Comparison of ENCODE assay signal across 29 cellular contexts in genomic region chr2:16102976-16103380, GRCh38.
A peak's percentile ranks its signal among the peaks of the same experiment; 100 is the strongest.
DNase-seq lines count a peak whose midpoint lies in the region; ATAC-seq and TF ChIP-seq lines count a peak whose summit lies in the region.
"Had no signal": no experiment of that assay in that cellular context is flagged by ENCODE, and none has a peak within 500 bp of the region (broad histone marks: within the 10 kb centered on the region; RNA-seq: fewer than 3 reads in every experiment).

No MANE protein-coding gene starts in this region.

- H4K20me1 ChIP-seq in GM23338 (replicated peaks; ENCODE audit: insufficient read depth) (no peaks in the 10 kb centered on the region), neural progenitor cell (ENCODE audit: low read depth) (no peaks in the 10 kb centered on the region), PC-9 (ENCODE audit: insufficient read depth) (no peaks in the 10 kb centered on the region)

- H3K4me1 Mint-ChIP-seq in GM23338 (peaks cover 63% of the 10 kb centered on the region), neural progenitor cell (peaks cover 54% of the 10 kb centered on the region)
- H3K4me1 Mint-ChIP-seq: activated CD4-positive, alpha-beta T cell treated with anti-CD3 and anti-CD28 coated beads for 36 hours; memory B cell; naive B cell had no signal

- H3K27ac Mint-ChIP-seq in GM23338 (peak overlapping the region; percentile 90), neural progenitor cell (no peak overlapping the region)
- H3K27ac Mint-ChIP-seq: activated CD4-positive, alpha-beta T cell treated with anti-CD3 and anti-CD28 coated beads for 36 hours; activated CD8-positive, alpha-beta T cell treated with anti-CD3 and anti-CD28 coated beads, Interleukin-2, amount 10 ng/mL, durations not matched to agents 7 days and 5 days; activated T-helper 2 cell treated with anti-CD3 and anti-CD28 coated beads, Interferon-gamma antibody, Interleukin-2, Interleukin-4, amounts not matched to agents 10 μg/mL and 5 μg/mL and 100 μg/mL, durations not matched to agents 14 hours and 24 hours and 36 hours; CD4-positive, alpha-beta T cell; memory B cell; naive B cell had no signal

- H2AFZ ChIP-seq in GM23338 (no peak overlapping the region), neural progenitor cell (replicated peaks) (peak overlapping the region; percentile 55), PC-9 (no peak overlapping the region)
- H2AFZ ChIP-seq: GM23248 had no signal

- peaks cover 35% of the 10 kb centered on the region for H3K4me1 ChIP-seq in GM23338 (ENCODE audit: insufficient read depth)
- peaks cover 41% of the 10 kb centered on the region; the same call in 1 of the 2 replicates for H3K4me1 ChIP-seq in iPS-20b (ENCODE audit: insufficient read depth, low read length)
- peaks cover 49% of the 10 kb centered on the region for H3K4me1 ChIP-seq in neural progenitor cell
- H3K4me1 ChIP-seq in left lung, result no peaks in the 10 kb centered on the region
- H3K4me1 ChIP-seq in PC-9 (replicated peaks; ENCODE audit: insufficient read depth), result no peaks in the 10 kb centered on the region

- H3K4me3 ChIP-seq in GM23338, result no peak overlapping the region
- H3K4me3 ChIP-seq in iPS-20b (ENCODE audit: low read length), result no peak overlapping the region; the same call in 1 of the 2 replicates
- no peak overlapping the region for H3K4me3 ChIP-seq in neural progenitor cell
- H3K4me3 ChIP-seq in left lung, result no peak overlapping the region
- no peak overlapping the region for H3K4me3 ChIP-seq in PC-9
- H3K4me3 ChIP-seq: A549, body of pancreas, dorsolateral prefrontal cortex, GM23248, skin epidermis had no signal

- H3K79me2 ChIP-seq in GM23338 (replicated peaks; ENCODE audit: insufficient read depth) (no peaks in the 10 kb centered on the region), neural progenitor cell (ENCODE audit: low read depth) (no peaks in the 10 kb centered on the region), PC-9 (ENCODE audit: low read depth) (no peaks in the 10 kb centered on the region)

- H3K27ac ChIP-seq in GM23338 (ENCODE audit: low read depth), result peak overlapping the region; percentile 99
- H3K27ac ChIP-seq in iPS-20b (ENCODE audit: low read length), result peak overlapping the region; percentile 72
- H3K27ac ChIP-seq in neural progenitor cell, result peak overlapping the region; percentile 30
- H3K27ac ChIP-seq in left lung, result no peak overlapping the region
- H3K27ac ChIP-seq in PC-9, result no peak overlapping the region
- H3K27ac ChIP-seq: body of pancreas, dorsolateral prefrontal cortex, GM23248, skin epidermis had no signal

- H3K9ac ChIP-seq in iPS-20b (ENCODE audit: low read depth, low read length) (peak overlapping the region; percentile 87; the same call in 1 of the 2 replicates), neural progenitor cell (no peak overlapping the region)
- H3K9ac ChIP-seq: GM23248 had no signal

- H3K36me3 ChIP-seq in GM23338 (ENCODE audit: insufficient read depth) (no peaks in the 10 kb centered on the region), iPS-20b (ENCODE audit: insufficient read depth, low read depth, low read length) (no peaks in the 10 kb centered on the region), neural progenitor cell (no peaks in the 10 kb centered on the region), left lung (no peaks in the 10 kb centered on the region), PC-9 (ENCODE audit: low read depth) (no peaks in the 10 kb centered on the region)

- CTCF ChIA-PET in PC-9 (lab: Charles Lee), result no interaction called here

- TF ChIP-seq CTCF in GM23338 (conservative IDR thresholded peaks at IDR 0.05; ENCODE audit: low read depth in 2 of 2), result no peak
- no peak for TF ChIP-seq CTCF in neural progenitor cell (IDR thresholded peaks at IDR 0.05)
- no peak for TF ChIP-seq CTCF in left lung (IDR thresholded peaks at IDR 0.05)
- TF ChIP-seq CTCF in PC-9 (conservative IDR thresholded peaks at IDR 0.05), result no peak

- peak; percentile 15 for ATAC-seq in GM23338
- no peak for ATAC-seq in HG03196 (IDR thresholded peaks at IDR 0.05; ENCODE audit: unreplicated experiment)
- ATAC-seq in left lung, result no peak
- ATAC-seq: activated CD4-positive, alpha-beta T cell treated with anti-CD3 and anti-CD28 coated beads for 36 hours; activated CD8-positive, alpha-beta T cell treated with anti-CD3 and anti-CD28 coated beads, Interleukin-2, amount 10 ng/mL, durations not matched to agents 7 days and 5 days; body of pancreas; left lobe of liver had no signal

- H3K27me3 ChIP-seq in GM23338 (ENCODE audit: insufficient read depth) (no peaks in the 10 kb centered on the region), iPS-20b (ENCODE audit: insufficient read depth, low read length) (no peaks in the 10 kb centered on the region), neural progenitor cell (no peaks in the 10 kb centered on the region), left lung (peaks cover 0 to 7% of the 10 kb centered on the region in 2 donors), PC-9 (ENCODE audit: insufficient read depth, low read depth) (peaks cover 80% of the 10 kb centered on the region)
- H3K27me3 ChIP-seq: body of pancreas had no signal

- peaks cover 2% of the 10 kb centered on the region; the same call in 2 of the 3 replicates for H3K36me3 Mint-ChIP-seq in GM23338 (ENCODE audit: low read depth)
- no peaks in the 10 kb centered on the region for H3K36me3 Mint-ChIP-seq in neural progenitor cell
- H3K36me3 Mint-ChIP-seq: memory B cell, naive B cell had no signal

- intact Hi-C loops in left lung (cut with DNase I) (no loop called here), PC-9 (cut with micrococcal nuclease; ENCODE audit: unreplicated experiment) (no loop called here)

- POLR2A ChIA-PET in PC-9 (lab: Charles Lee; ENCODE audit: unreplicated experiment), result no interaction called here

- H3F3A ChIP-seq in GM23338 (replicated peaks; ENCODE audit: low read depth), result peaks cover 16% of the 10 kb centered on the region
- H3F3A ChIP-seq in neural progenitor cell (ENCODE audit: low read depth), result peaks cover 54% of the 10 kb centered on the region
- H3F3A ChIP-seq in PC-9 (ENCODE audit: insufficient read depth, low read depth), result no peaks in the 10 kb centered on the region

- H3K27me3 Mint-ChIP-seq in GM23338 (ENCODE audit: insufficient read depth, low read depth, poor library complexity) (peaks cover 12% of the 10 kb centered on the region), neural progenitor cell (ENCODE audit: insufficient read depth, low read depth) (peaks cover 10% of the 10 kb centered on the region)
- H3K27me3 Mint-ChIP-seq: activated CD4-positive, alpha-beta T cell treated with anti-CD3 and anti-CD28 coated beads for 36 hours; CD4-positive, alpha-beta T cell; naive B cell had no signal

- BruUV-seq in PC-9 (replicated peaks; lab: Mats Ljungman, UMichigan), result no TSS peak

- H3K9me2 ChIP-seq in GM23338 (ENCODE audit: insufficient read depth) (peaks cover 9% of the 10 kb centered on the region), PC-9 (ENCODE audit: insufficient read depth) (no peaks in the 10 kb centered on the region)

- H3K4me3 Mint-ChIP-seq in GM23338 (0 out of 3 replicates have a peak overlapping the region, but pooled peaks have one; percentile 42), neural progenitor cell (no peak overlapping the region)
- H3K4me3 Mint-ChIP-seq: activated CD4-positive, alpha-beta T cell treated with anti-CD3 and anti-CD28 coated beads for 36 hours; activated CD8-positive, alpha-beta T cell treated with anti-CD3 and anti-CD28 coated beads, Interleukin-2, amount 10 ng/mL, durations not matched to agents 7 days and 5 days; CD4-positive, alpha-beta T cell; memory B cell; naive B cell had no signal

- DNase-seq in GM23338 (ENCODE audit: low spot score) (peak; percentile 44), SK-N-DZ (ENCODE audit: low spot score) (peak; percentile 98), neural progenitor cell (ENCODE audit: low spot score) (no peak), NCI-H510A treated with DMSO at 0.1 percent for 48 hours (lab: John Stamatoyannopoulos, UW) (no peak), left lung (no peak), PC-9 (no peak)
- DNase-seq: activated CD4-positive, alpha-beta T cell treated with anti-CD3 and anti-CD28 coated beads for 36 hours; activated CD8-positive, alpha-beta T cell treated with anti-CD3 and anti-CD28 coated beads, Interleukin-2, amount 10 ng/mL, durations not matched to agents 7 days and 5 days; activated naive CD4-positive, alpha-beta T cell treated with anti-CD3 and anti-CD28 coated beads, Interleukin-2, amount 50 U/mL, for 16 hours; activated T-cell treated with anti-CD3 and anti-CD28 coated beads for 4 hours; body of pancreas; CD4-positive, alpha-beta T cell; dorsolateral prefrontal cortex; GM23248; naive B cell; NCI-H1417 treated with DMSO at 0.1 percent for 48 hours; NCI-H2081 treated with DMSO at 0.1 percent for 48 hours; NCI-H2227 treated with DMSO at 0.1 percent for 48 hours; NCI-H526 treated with DMSO at 0.1 percent for 48 hours; NK-92 treated with Interleukin-12 subunit alpha and Interleukin-12 subunit beta, amount 100 ng/mL, for 24 hours; SHP77; stimulated activated naive CD4-positive, alpha-beta T cell had no signal

- peak overlapping the region; percentile 59 for H3K4me2 ChIP-seq in GM23338
- H3K4me2 ChIP-seq in neural progenitor cell, result peak overlapping the region; percentile 64
- H3K4me2 ChIP-seq in PC-9, result no peak overlapping the region

- H3K9me3 ChIP-seq in iPS-20b (ENCODE audit: insufficient read depth, low read depth, low read length), result no peaks in the 10 kb centered on the region
- H3K9me3 ChIP-seq in neural progenitor cell (ENCODE audit: low read depth), result peaks cover 5% of the 10 kb centered on the region
- no peaks in the 10 kb centered on the region for H3K9me3 ChIP-seq in left lung
- no peaks in the 10 kb centered on the region for H3K9me3 ChIP-seq in PC-9 (ENCODE audit: insufficient read depth, low read depth)
- H3K9me3 ChIP-seq: A549, body of pancreas had no signal

- peaks cover 3% of the 10 kb centered on the region; the same call in 2 of the 3 replicates for H3K9me3 Mint-ChIP-seq in GM23338
- H3K9me3 Mint-ChIP-seq in neural progenitor cell, result peaks cover 4% of the 10 kb centered on the region
- H3K9me3 Mint-ChIP-seq: activated T-helper 2 cell treated with anti-CD3 and anti-CD28 coated beads, Interferon-gamma antibody, Interleukin-2, Interleukin-4, amounts not matched to agents 10 μg/mL and 5 μg/mL and 100 μg/mL, durations not matched to agents 14 hours and 24 hours and 36 hours; CD4-positive, alpha-beta T cell; memory B cell had no signal

TF ChIP-seq in GM23338, 12 proteins besides CTCF, POLR2A, EP300 and RAD21 (continues in another document):
- TF ChIP-seq ETS1 (IDR thresholded peaks at IDR 0.05) (no peak), STAT1 (IDR thresholded peaks at IDR 0.05; ENCODE audit: unreplicated experiment) (no peak)

Comparison
In these comparisons a context has a peak if more than half of its experiments do, and no peak if none do; other contexts are left out.
1. DNase-seq: peak in GM23338 (single experiment) and SK-N-DZ (single experiment); none in neural progenitor cell (single experiment), NCI-H510A treated with DMSO at 0.1 percent for 48 hours (single experiment), left lung (0 of 2) and PC-9 (0 of 2).
2. H3K27ac ChIP-seq: peak in GM23338 (single experiment), iPS-20b (single experiment) and neural progenitor cell (single experiment); none in left lung (0 of 2) and PC-9 (single experiment).